Comparison of ENCODE assay signal across 8 cellular contexts in genomic region chr22:23984430-23984829, GRCh38. TPM values are rescaled to one million over a fixed set of nuclear protein-coding genes. Genes with fewer than 3 reads are reported as not detected.
DNase-seq lines count a peak whose midpoint lies in the region; FAIRE-seq and TF ChIP-seq lines count a peak whose summit lies in the region.
"Had no signal": no experiment of that assay in that cellular context is flagged by ENCODE, and none has a peak within 500 bp of the region (broad histone marks: within the 10 kb centered on the region; RNA-seq: fewer than 3 reads in every experiment).

No MANE protein-coding gene starts in this region.

- TF ChIP-seq CTCF in bronchial epithelial cell (IDR thresholded peaks at IDR 0.05; ENCODE audit: insufficient read depth, low read length, severe bottlenecking) (peak; percentile 46), neutrophil (IDR thresholded peaks at IDR 0.05) (peak; percentile 56), esophagus squamous epithelium (IDR thresholded peaks at IDR 0.05) (peak in 3 of 6 experiments; percentile 16 to 28 (median 25))

- H3K4me3 ChIP-seq in GM23248 (no peak overlapping the region), bronchial epithelial cell (ENCODE audit: low read depth, low read length) (no peak overlapping the region), neutrophil (ENCODE audit: low read depth in 1 of 2, low read length in 1 of 2) (no peak overlapping the region), esophagus squamous epithelium (no peak overlapping the region)

- no peaks in the 10 kb centered on the region for H4K20me1 ChIP-seq in GM23248 (ENCODE audit: insufficient read depth)

- WGBS in GM23248 (ENCODE audit: low coverage in 1 of 2, low lambda C conversion rate in 2 of 2, missing lambda C conversion rate in 2 of 2), 2 experiments: 11 to 47% methylated on average over 4 to 6 of the region's 6 CpGs
- no CpG with 5 or more reads among the region's 6 CpGs for WGBS in esophagus squamous epithelium, 2 donors

- FAIRE-seq in bronchial epithelial cell (lab: Jason Lieb, UNC): no peak

- DNase-seq in GM23248: peak; percentile 30
- peak; percentile 10 for DNase-seq in NCI-H345 treated with DMSO at 0.1 percent for 48 hours (lab: John Stamatoyannopoulos, UW; ENCODE audit: unreplicated experiment)
- DNase-seq in bronchial epithelial cell (ENCODE audit: low read depth): peak; percentile 12
- DNase-seq in esophagus squamous epithelium (lab: John Stamatoyannopoulos, UW): no peak
- no peak for DNase-seq in NCI-H82 (lab: John Stamatoyannopoulos, UW)
- DNase-seq in NK-92 (lab: John Stamatoyannopoulos, UW; ENCODE audit: unreplicated experiment): no peak

- no peaks in the 10 kb centered on the region for H3K36me3 ChIP-seq in GM23248 (ENCODE audit: low read depth)
- no peaks in the 10 kb centered on the region for H3K36me3 ChIP-seq in bronchial epithelial cell (ENCODE audit: control insufficient read depth, insufficient read depth, low read length)
- no peaks in the 10 kb centered on the region for H3K36me3 ChIP-seq in neutrophil
- H3K36me3 ChIP-seq in esophagus squamous epithelium: no peaks in the 10 kb centered on the region

- no peak overlapping the region for H3K4me2 ChIP-seq in GM23248 (ENCODE audit: unreplicated experiment)

- H3K27me3 ChIP-seq in GM23248 (replicated peaks; ENCODE audit: insufficient read depth) (no peaks in the 10 kb centered on the region), bronchial epithelial cell (ENCODE audit: control insufficient read depth, insufficient read depth, low read length) (no peaks in the 10 kb centered on the region), neutrophil (peaks cover 5% of the 10 kb centered on the region), esophagus squamous epithelium (no peaks in the 10 kb centered on the region)

- no peaks in the 10 kb centered on the region for H3F3A ChIP-seq in GM23248 (ENCODE audit: insufficient read depth)

- H3K9me3 ChIP-seq in GM23248 (ENCODE audit: low read depth) (no peaks in the 10 kb centered on the region), neutrophil (no peaks in the 10 kb centered on the region), esophagus squamous epithelium (no peaks in the 10 kb centered on the region)

- no peak overlapping the region for H3K27ac ChIP-seq in GM23248
- H3K27ac ChIP-seq in neutrophil: no peak overlapping the region
- H3K27ac ChIP-seq in esophagus squamous epithelium: no peak overlapping the region
- H3K27ac ChIP-seq: epithelial cell of prostate had no signal

- no peaks in the 10 kb centered on the region for H3K79me2 ChIP-seq in GM23248 (ENCODE audit: insufficient read depth)

- H3K4me1 ChIP-seq in GM23248 (ENCODE audit: insufficient read depth) (no peaks in the 10 kb centered on the region), neutrophil (ENCODE audit: control insufficient read depth in 1 of 2, insufficient read depth in 1 of 2, low read depth in 1 of 2, low read length in 1 of 2) (no peaks in the 10 kb centered on the region), esophagus squamous epithelium (no peaks in the 10 kb centered on the region)

- no peak overlapping the region for H3K9ac ChIP-seq in GM23248

- no peak for TF ChIP-seq POLR2A in esophagus squamous epithelium (IDR thresholded peaks at IDR 0.05)

- H2AFZ ChIP-seq in GM23248: no peak overlapping the region

- in situ Hi-C loops in GM23248 (cut with MboI): no loop called here

- intact Hi-C loops in esophagus squamous epithelium (cut with DNase I): no loop called here

- no peaks in the 10 kb centered on the region for H3K9me2 ChIP-seq in GM23248 (ENCODE audit: insufficient read depth)

RNA-seq across cellular contexts. Expression of gene GSTT2, which starts 4.5 kb away (rescaled TPM):
- 0.65 and 2.1 TPM in 2 replicates for total RNA-seq in GM23248 (2014; rRNA removed; shearing (Covaris generic))
- 1.2 and 1.4 TPM in 2 replicates for polyA plus RNA-seq in GM23248 (2016; fragmentation: Nextera tagmentation; extraction: Ambion mirVana)
- total RNA-seq in bronchial epithelial cell (not detected in 2 replicates), esophagus squamous epithelium (not detected)

RNA-seq across cellular contexts. Expression of gene DDT, which starts 10.2 kb away (rescaled TPM):
- total RNA-seq in GM23248 (2014; rRNA removed; shearing (Covaris generic)): 80.8 and 96.1 TPM in 2 replicates
- polyA plus RNA-seq in GM23248 (2016; fragmentation: Nextera tagmentation; extraction: Ambion mirVana): 163 and 164 TPM in 2 replicates
- total RNA-seq in bronchial epithelial cell (41.1 and 59.9 TPM in 2 replicates), esophagus squamous epithelium (100 to 1,000 TPM in 2 of 4 donors, 10 to 100 TPM in 2; 93.2 to 142 (median 111) TPM)

RNA-seq across cellular contexts. Expression of gene DDTL, which starts 17.7 kb away (rescaled TPM):
- total RNA-seq in GM23248 (2014; rRNA removed; shearing (Covaris generic)): not detected in 2 replicates
- 1.3 and 2.4 TPM in 2 replicates for polyA plus RNA-seq in GM23248 (2016; fragmentation: Nextera tagmentation; extraction: Ambion mirVana)
- total RNA-seq in bronchial epithelial cell: under 0.01 and 1.2 TPM in 2 replicates
- total RNA-seq in esophagus squamous epithelium: 1 to 10 TPM in 1 of 4 donors, not detected in 3; 1.9 TPM

RNA-seq across cellular contexts. Expression of gene GSTT4, which starts 20.8 kb away (rescaled TPM):
- total RNA-seq in GM23248 (2014; rRNA removed; shearing (Covaris generic)): not detected in 2 replicates
- not detected in 2 replicates for polyA plus RNA-seq in GM23248 (2016; fragmentation: Nextera tagmentation; extraction: Ambion mirVana)
- total RNA-seq in bronchial epithelial cell: not detected in 2 replicates
- not detected for total RNA-seq in esophagus squamous epithelium

RNA-seq across cellular contexts. Expression of gene GSTT2B, which starts 23.4 kb away (rescaled TPM):
- total RNA-seq in GM23248 (2014; rRNA removed; shearing (Covaris generic)): 5.3 and 8.7 TPM in 2 replicates
- 13.7 and 15.6 TPM in 2 replicates for polyA plus RNA-seq in GM23248 (2016; fragmentation: Nextera tagmentation; extraction: Ambion mirVana)
- total RNA-seq in bronchial epithelial cell (0.79 and 0.90 TPM in 2 replicates), esophagus squamous epithelium (1 to 10 TPM in 2 of 4 donors, not detected in 2; 3.1 to 9.9 TPM)

Comparison
In these comparisons a context has a peak if more than half of its experiments do, and no peak if none do; other contexts are left out.
1. DNase-seq: peak in GM23248 (single experiment), NCI-H345 treated with DMSO at 0.1 percent for 48 hours (single experiment) and bronchial epithelial cell (single experiment); none in esophagus squamous epithelium (single experiment), NCI-H82 (single experiment) and NK-92 (single experiment).